ENCODE assay signal across 25 cellular contexts in genomic region chr9:125433461-125434001, GRCh38.
DNase-seq lines count a peak whose midpoint lies in the region; ATAC-seq and TF ChIP-seq lines count a peak whose summit lies in the region.
"Had no signal": no experiment of that assay in that cellular context is flagged by ENCODE, and none has a peak within 500 bp of the region (broad histone marks: within the 10 kb centered on the region; RNA-seq: fewer than 3 reads in every experiment).

No MANE protein-coding gene starts in this region.

- H3K27ac ChIP-seq in aorta (ENCODE audit: low read depth in 1 of 2, low read length in 2 of 2), result no peak overlapping the region
- H3K27ac ChIP-seq: pancreas, Peyer's patch, SJSA1 had no signal

- 48 to 49% methylated on average over 15 of the region's 15 CpGs for WGBS in aorta, 2 donors

- H3K4me3 ChIP-seq in aorta (ENCODE audit: low read length in 2 of 2), result no peak overlapping the region
- H3K4me3 ChIP-seq: GM23338, pancreas, Peyer's patch, SJSA1 had no signal

- no peaks in the 10 kb centered on the region for H3K9me3 ChIP-seq in aorta (ENCODE audit: control insufficient read depth, low read length)
- H3K9me3 ChIP-seq: pancreas, Peyer's patch, SJSA1 had no signal

- H3K27me3 ChIP-seq in aorta (ENCODE audit: control insufficient read depth in 1 of 2, insufficient read depth in 2 of 2, low read length in 1 of 2), result no peaks in the 10 kb centered on the region
- H3K27me3 ChIP-seq: pancreas, Peyer's patch, SJSA1 had no signal

- intact Hi-C loops in Right ventricle myocardium superior (cut with DNase I) (loop anchor here (10.0 kb wide), 1 partner anchor 201 kb away; no protein-coding TSS in a partner anchor), left cardiac atrium (cut with DNase I) (no loop called here), aorta (cut with DNase I) (no loop called here)

- H3K4me1 ChIP-seq in aorta (ENCODE audit: control insufficient read depth in 1 of 2, insufficient read depth in 2 of 2, low read length in 2 of 2), result no peaks in the 10 kb centered on the region
- H3K4me1 ChIP-seq: pancreas, Peyer's patch, SJSA1 had no signal

- H3K36me3 ChIP-seq in aorta (ENCODE audit: control insufficient read depth in 1 of 2, insufficient read depth in 2 of 2, low read length in 1 of 2), result peaks cover 0 to 4% of the 10 kb centered on the region in 2 donors
- H3K36me3 ChIP-seq: SJSA1 had no signal

- DNase-seq in Right ventricle myocardium superior, result peak; percentile 26
- DNase-seq in left cardiac atrium, result no peak
- DNase-seq in islet precursor cell, result peak; percentile 39
- peak; percentile 35 to 64 for DNase-seq in aorta
- DNase-seq in dedifferentiated amniotic fluid mesenchymal stem cell (ENCODE audit: extremely low spot score), result no peak
- no peak for DNase-seq in NCI-H187 treated with DMSO at 0.1 percent for 48 hours (lab: John Stamatoyannopoulos, UW)
- DNase-seq: ACHN; activated CD4-positive, alpha-beta T cell treated with anti-CD3 and anti-CD28 coated beads, Interleukin-2, amount 10 ng/mL, durations not matched to agents 7 days and 5 days; C1 segment of cervical spinal cord; effector memory CD4-positive, alpha-beta T cell; KG1; kidney glomerular epithelial cell; mesenchymal stem cell; naive thymus-derived CD4-positive, alpha-beta T cell; NCI-H146; NK-92 treated with Interleukin-12 subunit alpha and Interleukin-12 subunit beta, amount 100 ng/mL, for 24 hours; T-helper 17 cell had no signal

- ATAC-seq in Right ventricle myocardium superior (ENCODE audit: poor library complexity) (no peak), left cardiac atrium (no peak), SK-N-SH treated with all-trans-retinoic acid at 6 μM for 48 hours (peak; percentile 23; the same call in 2 of the 3 replicates), aorta (ENCODE audit: low FRiP score) (no peak), GM19351 (IDR thresholded peaks at IDR 0.05; ENCODE audit: unreplicated experiment) (no peak)
- ATAC-seq: esophagus mucosa; GM23338; naive thymus-derived CD4-positive, alpha-beta T cell; pancreas; right cardiac atrium; T-helper 17 cell had no signal

TF ChIP-seq in SK-N-SH treated with all-trans-retinoic acid at 6 μM for 48 hours, 23 proteins besides CTCF, POLR2A, EP300 and RAD21:
- TF ChIP-seq TSHZ2 (CRISPR knock-in tag; IDR thresholded peaks at IDR 0.05) (peak; percentile 74), SNAI2 (CRISPR knock-in tag; IDR thresholded peaks at IDR 0.05) (no peak), ZFP30 (CRISPR knock-in tag; IDR thresholded peaks at IDR 0.05) (no peak), CSRNP3 (CRISPR knock-in tag; IDR thresholded peaks at IDR 0.05) (no peak), PPARA (CRISPR knock-in tag; IDR thresholded peaks at IDR 0.05; ENCODE audit: borderline replicate concordance) (no peak), ARNTL (CRISPR knock-in tag; IDR thresholded peaks at IDR 0.05; ENCODE audit: borderline replicate concordance, low read depth) (no peak)

Comparison
In these comparisons a context has a peak if more than half of its experiments do, and no peak if none do; other contexts are left out.
1. DNase-seq: peak in Right ventricle myocardium superior (single experiment), islet precursor cell (single experiment) and aorta (2 of 2); none in left cardiac atrium (single experiment), dedifferentiated amniotic fluid mesenchymal stem cell (single experiment) and NCI-H187 treated with DMSO at 0.1 percent for 48 hours (single experiment).